1 cellular context compared by ENCODE assay signal in the genomic region with DNA sequence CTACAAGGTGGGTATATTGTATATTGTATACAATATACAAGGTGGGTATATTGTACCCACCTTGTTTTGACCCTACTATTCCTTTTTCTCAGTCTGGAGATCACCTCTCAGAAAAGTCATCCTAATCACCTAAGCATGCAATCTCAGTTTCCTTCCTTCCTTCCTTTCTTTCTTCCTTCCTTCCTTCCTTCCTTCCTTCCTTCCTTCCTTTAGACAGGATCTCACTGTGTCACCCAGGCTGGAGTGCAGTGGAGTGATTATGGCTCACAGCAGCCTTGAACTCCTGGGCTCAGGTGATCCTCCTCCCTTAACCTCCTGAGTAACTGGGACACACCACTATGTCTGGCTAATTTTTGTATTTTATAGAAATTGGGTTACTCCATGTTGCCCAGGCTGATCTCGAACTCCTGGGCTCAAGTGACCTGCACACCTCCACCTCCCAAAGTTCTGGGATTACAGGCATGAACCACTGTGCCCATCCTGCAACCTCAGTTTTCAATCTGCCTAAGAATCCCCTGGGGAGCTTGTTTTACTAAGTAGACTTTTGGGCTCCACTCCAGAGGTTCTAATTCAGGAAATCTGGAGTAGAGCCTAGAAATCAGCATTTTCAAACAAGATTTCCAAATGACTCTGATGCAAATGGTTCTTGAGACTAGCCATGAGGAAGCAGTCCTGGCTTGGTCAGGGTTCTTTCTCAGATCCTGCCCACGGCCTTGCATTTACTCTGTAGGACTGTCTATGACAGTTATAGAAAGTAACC.
TF ChIP-seq lines count a peak whose summit lies in the region.

No MANE protein-coding gene starts in this region.

TF ChIP-seq in HEK293, 187 proteins besides CTCF, POLR2A, EP300 and RAD21:
- 0 out of 2 replicates have a peak, but pooled peaks have one; percentile 16 for TF ChIP-seq ZNF366 (tag by site-specific recombination; conservative IDR thresholded peaks at IDR 0.05)
- TF ChIP-seq ZNF707 (tag by site-specific recombination; IDR thresholded peaks at IDR 0.05) = no peak
